In genomic region chr15:92683511-92683834, GRCh38 we compare ENCODE assay signal across 9 cellular contexts. TPM values are rescaled to one million over a fixed set of nuclear protein-coding genes. Genes with fewer than 3 reads are reported as not detected.
DNase-seq lines count a peak whose midpoint lies in the region; ATAC-seq lines count a peak whose summit lies in the region.
"Had no signal": no experiment of that assay in that cellular context is flagged by ENCODE, and none has a peak within 500 bp of the region (broad histone marks: within the 10 kb centered on the region; RNA-seq: fewer than 3 reads in every experiment).

No MANE protein-coding gene starts in this region.

- H3K27ac ChIP-seq in substantia nigra (ENCODE audit: low read depth, low read length, poor library complexity, severe bottlenecking) = no peak overlapping the region
- H3K27ac ChIP-seq: BLaER1 treated with 17β-estradiol and CSF1 and Interleukin-3, amounts not matched to agents 10 nM and 100 nM had no signal

- H3K27ac Mint-ChIP-seq in activated naive CD8-positive, alpha-beta T cell treated with anti-CD3 and anti-CD28 coated beads for 36 hours = no peak overlapping the region

- DNase-seq in NCI-H1694 (lab: John Stamatoyannopoulos, UW) (peak; percentile 10), NCI-H1694 treated with DMSO at 0.1 percent for 48 hours (lab: John Stamatoyannopoulos, UW) (no peak), RPMI8226 (peak; percentile 40), left cardiac atrium (no peak), substantia nigra (lab: John Stamatoyannopoulos, UW) (peak in 37 of 49 donors; percentile 5 to 67 (median 25)), HCEC 1CT (no peak), HuH-7.5 (ENCODE audit: low spot score) (no peak)
- no peak for DNase-seq in activated naive CD8-positive, alpha-beta T cell treated with anti-CD3 and anti-CD28 coated beads for 36 hours

- peaks cover 5% of the 10 kb centered on the region for H3K9me3 Mint-ChIP-seq in activated naive CD8-positive, alpha-beta T cell treated with anti-CD3 and anti-CD28 coated beads for 36 hours

- H3K27me3 Mint-ChIP-seq in activated naive CD8-positive, alpha-beta T cell treated with anti-CD3 and anti-CD28 coated beads for 36 hours = no peaks in the 10 kb centered on the region

- intact Hi-C loops in left cardiac atrium (cut with DNase I) = loop anchor here (1.0 to 5.0 kb wide), 2 partner anchors 161 to 162 kb away; no protein-coding TSS in a partner anchor

- peaks cover 2% of the 10 kb centered on the region for H3K36me3 Mint-ChIP-seq in activated naive CD8-positive, alpha-beta T cell treated with anti-CD3 and anti-CD28 coated beads for 36 hours

- no peaks in the 10 kb centered on the region for H3K4me1 Mint-ChIP-seq in activated naive CD8-positive, alpha-beta T cell treated with anti-CD3 and anti-CD28 coated beads for 36 hours

- no peak overlapping the region for H3K4me3 Mint-ChIP-seq in activated naive CD8-positive, alpha-beta T cell treated with anti-CD3 and anti-CD28 coated beads for 36 hours

- ATAC-seq in left cardiac atrium = peak; percentile 50 to 69

RNA-seq across cellular contexts. Expression of gene FAM174B, which starts 27.9 kb away (rescaled TPM):
- 10 to 100 TPM in 1 of 2 donors, 1 to 10 TPM in 1; 9.9 to 15.6 TPM for total RNA-seq in left cardiac atrium
- total RNA-seq in activated naive CD8-positive, alpha-beta T cell treated with anti-CD3 and anti-CD28 coated beads for 36 hours = 1 to 10 TPM; 5.7 to 6.4 TPM

Comparison
In these comparisons a context has a peak if more than half of its experiments do, and no peak if none do; other contexts are left out.
1. DNase-seq: peak in NCI-H1694 (single experiment), RPMI8226 (single experiment) and substantia nigra (37 of 49); none in NCI-H1694 treated with DMSO at 0.1 percent for 48 hours (single experiment), left cardiac atrium (single experiment), HCEC 1CT (single experiment), HuH-7.5 (single experiment) and activated naive CD8-positive, alpha-beta T cell treated with anti-CD3 and anti-CD28 coated beads for 36 hours (single experiment).